Comparison of ENCODE assay signal across 9 cellular contexts in the genomic region with DNA sequence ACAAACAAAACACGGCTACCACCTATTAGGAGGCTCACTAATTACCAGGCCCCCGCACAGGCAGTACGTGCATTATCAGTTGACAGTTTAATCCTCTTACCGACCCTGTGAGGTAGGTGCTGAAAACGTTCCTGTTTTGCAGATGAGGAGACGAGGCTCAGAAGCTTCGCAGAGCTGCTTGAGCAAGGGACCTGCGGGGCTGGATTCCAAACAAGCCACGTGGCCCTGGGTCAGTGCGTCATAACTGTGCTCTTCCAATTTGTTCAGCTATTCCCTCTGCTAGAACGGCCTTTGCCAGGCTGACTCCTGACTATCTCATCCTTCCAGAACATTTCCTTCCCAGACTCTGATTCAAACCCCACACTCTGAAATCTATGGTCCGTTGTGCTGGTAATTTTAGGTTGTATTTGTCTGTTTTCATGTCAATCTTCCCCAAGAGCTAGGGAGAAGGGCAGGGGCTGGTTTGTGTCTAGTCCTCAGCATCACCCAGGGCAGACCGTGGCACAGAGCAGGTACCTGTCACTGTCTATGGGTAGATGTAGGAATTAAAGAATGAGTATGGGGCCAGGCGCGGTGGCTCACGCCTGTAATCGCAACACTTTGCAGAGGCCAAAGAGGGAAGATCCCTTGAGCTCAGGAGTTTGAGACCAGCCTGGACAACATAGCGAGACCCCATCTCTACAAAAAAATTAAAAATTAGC. TPM values are rescaled to one million over a fixed set of nuclear protein-coding genes. Genes with fewer than 3 reads are reported as not detected.
DNase-seq lines count a peak whose midpoint lies in the region; ATAC-seq, FAIRE-seq and TF ChIP-seq lines count a peak whose summit lies in the region.
"Had no signal": no experiment of that assay in that cellular context is flagged by ENCODE, and none has a peak within 500 bp of the region (broad histone marks: within the 10 kb centered on the region; RNA-seq: fewer than 3 reads in every experiment).

No MANE protein-coding gene starts in this region.

- H2AFZ ChIP-seq in SU-DHL-6 (ENCODE audit: low read depth, low read length, severe bottlenecking), result no peak overlapping the region

- no peak for TF ChIP-seq EP300 in gastroesophageal sphincter (IDR thresholded peaks at IDR 0.05)

- H3F3A ChIP-seq in SU-DHL-6 (ENCODE audit: insufficient read depth), result peaks cover 79% of the 10 kb centered on the region

- peaks cover 7 to 21% (median 16%) of the 10 kb centered on the region in 11 experiments; a peak in 20 of 22 replicates for H3K9me3 ChIP-seq in BLaER1 treated with 17β-estradiol and CSF1 and Interleukin-3, amounts not matched to agents 10 nM and 100 nM (replicated peaks in 1 of 11)
- 0 out of 2 replicates have a peak, but pooled peaks cover 3% of the 10 kb centered on the region for H3K9me3 ChIP-seq in SU-DHL-6 (ENCODE audit: insufficient read depth, low read length)
- H3K9me3 ChIP-seq in gastroesophageal sphincter, result no peaks in the 10 kb centered on the region
- no peaks in the 10 kb centered on the region for H3K9me3 ChIP-seq in pancreas

- peaks cover 56% of the 10 kb centered on the region for H3K79me2 ChIP-seq in SU-DHL-6 (ENCODE audit: insufficient read depth, low read length)

- peak overlapping the region; percentile 78 to 95 (median 84); a peak in 19 of 22 replicates for H3K4me2 ChIP-seq in BLaER1 treated with 17β-estradiol and CSF1 and Interleukin-3, amounts not matched to agents 10 nM and 100 nM
- peak overlapping the region; percentile 69 for H3K4me2 ChIP-seq in SU-DHL-6 (ENCODE audit: low read depth, low read length, poor library complexity, severe bottlenecking)

- no peak for TF ChIP-seq CTCF in SU-DHL-6 (IDR thresholded peaks at IDR 0.05; ENCODE audit: insufficient read depth, low read length, poor library complexity, severe bottlenecking)
- no peak for TF ChIP-seq CTCF in gastroesophageal sphincter (IDR thresholded peaks at IDR 0.05)
- TF ChIP-seq CTCF in pancreas (IDR thresholded peaks at IDR 0.05), result no peak
- TF ChIP-seq CTCF in GM13977 (IDR thresholded peaks at IDR 0.05; ENCODE audit: extremely low read depth, insufficient read depth, missing control alignments), result no peak

- H3K36me3 ChIP-seq in BLaER1 treated with 17β-estradiol and CSF1 and Interleukin-3, amounts not matched to agents 10 nM and 100 nM, result peaks cover 10 to 24% (median 15%) of the 10 kb centered on the region in 11 experiments; a peak in 21 of 22 replicates
- H3K36me3 ChIP-seq in SU-DHL-6 (ENCODE audit: low read length) (no peaks in the 10 kb centered on the region; the same call in 1 of the 2 replicates), gastroesophageal sphincter (no peaks in the 10 kb centered on the region), pancreas (no peaks in the 10 kb centered on the region)

- no peaks in the 10 kb centered on the region for H3K9me2 ChIP-seq in SU-DHL-6 (replicated peaks; ENCODE audit: insufficient read depth, low read length)

- peaks cover 81 to 98% (median 94%) of the 10 kb centered on the region in 10 experiments for H3K4me1 ChIP-seq in BLaER1 treated with 17β-estradiol and CSF1 and Interleukin-3, amounts not matched to agents 10 nM and 100 nM
- H3K4me1 ChIP-seq in gastroesophageal sphincter (peaks cover 10 to 91% (median 43%) of the 10 kb centered on the region in 3 donors), pancreas (no peaks in the 10 kb centered on the region)

- WGBS in gastroesophageal sphincter (ENCODE audit: low coverage in 1 of 2), 2 donors, result 2 to 53% methylated on average over 7 to 9 of the region's 18 CpGs
- 80 to 82% methylated on average over 18 of the region's 18 CpGs for WGBS in pancreas, 2 donors

- no peak for TF ChIP-seq POLR2A in gastroesophageal sphincter (IDR thresholded peaks at IDR 0.05)

- FAIRE-seq in pancreas (lab: Jason Lieb, UNC), result no peak

- ATAC-seq in gastroesophageal sphincter (peak; percentile 92), pancreas (peak in 3 of 4 donors; percentile 43 to 67 (median 59)), HG03571 (IDR thresholded peaks at IDR 0.05; ENCODE audit: unreplicated experiment) (no peak), GM21381 (IDR thresholded peaks at IDR 0.05; ENCODE audit: unreplicated experiment) (no peak)

- peak overlapping the region in 9 of 11 experiments; percentile 84 to 98 (median 95); a peak in 18 of 22 replicates for H3K27ac ChIP-seq in BLaER1 treated with 17β-estradiol and CSF1 and Interleukin-3, amounts not matched to agents 10 nM and 100 nM
- H3K27ac ChIP-seq in SU-DHL-6 (ENCODE audit: low read depth, low read length), result peak overlapping the region; percentile 99
- peak overlapping the region; percentile 91 to 97 (median 94) for H3K27ac ChIP-seq in gastroesophageal sphincter
- peak overlapping the region in 1 of 4 donors; percentile 28 for H3K27ac ChIP-seq in pancreas

- H3K27me3 ChIP-seq in BLaER1 treated with 17β-estradiol and CSF1 and Interleukin-3, amounts not matched to agents 10 nM and 100 nM, result no peaks in the 10 kb centered on the region
- H3K27me3 ChIP-seq in SU-DHL-6 (ENCODE audit: low read length) (no peaks in the 10 kb centered on the region), gastroesophageal sphincter (no peaks in the 10 kb centered on the region), pancreas (no peaks in the 10 kb centered on the region)

- H3K9ac ChIP-seq in BLaER1 treated with 17β-estradiol and CSF1 and Interleukin-3, amounts not matched to agents 10 nM and 100 nM, result peak overlapping the region in 9 of 11 experiments; percentile 14 to 89 (median 74); a peak in 14 of 22 replicates
- peak overlapping the region; percentile 65 for H3K9ac ChIP-seq in SU-DHL-6 (ENCODE audit: low read length)

- DNase-seq in pancreas (no peak), GM13977 (ENCODE audit: low spot score) (no peak)
- no peak for DNase-seq in central memory CD4-positive, alpha-beta T cell
- DNase-seq: DND-41 had no signal

- intact Hi-C loops in pancreas (cut with DNase I), result no loop called here

- peaks cover 0 to 18% (median 5%) of the 10 kb centered on the region in 11 experiments; a peak in 11 of 22 replicates for H4K20me1 ChIP-seq in BLaER1 treated with 17β-estradiol and CSF1 and Interleukin-3, amounts not matched to agents 10 nM and 100 nM
- no peaks in the 10 kb centered on the region for H4K20me1 ChIP-seq in SU-DHL-6 (ENCODE audit: low read depth, low read length)

- no peak overlapping the region for H3K4me3 ChIP-seq in BLaER1 treated with 17β-estradiol and CSF1 and Interleukin-3, amounts not matched to agents 10 nM and 100 nM
- H3K4me3 ChIP-seq in SU-DHL-6 (ENCODE audit: insufficient read depth, low read length, poor library complexity, severe bottlenecking), result peak overlapping the region; percentile 2
- no peak overlapping the region for H3K4me3 ChIP-seq in gastroesophageal sphincter
- no peak overlapping the region for H3K4me3 ChIP-seq in pancreas

- in situ Hi-C loops in GM13977 (cut with MboI; ENCODE audit: low pct_unique_long_range_greater_than_20kb, low sequenced_read_pairs, unreplicated experiment), result no loop called here

RNA-seq across cellular contexts. Expression of gene TLDC2, which starts 28.8 kb away (rescaled TPM):
- total RNA-seq in gastroesophageal sphincter (1 to 10 TPM in 1 of 4 donors, under 1 TPM in 2, not detected in 1; 0.27 to 3.7 (median 0.27) TPM), pancreas (under 1 TPM in 5 of 6 donors, not detected in 1; 0.25 to 0.41 (median 0.34) TPM)
- polyA plus RNA-seq in pancreas, result under 1 TPM; 0.23 to 0.82 TPM

Comparison
In these comparisons a context has a peak if more than half of its experiments do, and no peak if none do; other contexts are left out.
1. ATAC-seq: peak in gastroesophageal sphincter (single experiment) and pancreas (3 of 4); none in HG03571 (single experiment) and GM21381 (single experiment).